Comparison of ENCODE assay signal across 36 cellular contexts in genomic region chr17:40468560-40468959, GRCh38. TPM values are rescaled to one million over a fixed set of nuclear protein-coding genes. Genes with fewer than 3 reads are reported as not detected.
"Had no signal": no experiment of that assay in that cellular context is flagged by ENCODE, and none has a peak within 500 bp of the region (broad histone marks: within the 10 kb centered on the region; RNA-seq: fewer than 3 reads in every experiment).

No MANE protein-coding gene starts in this region.

- H3K27me3 Mint-ChIP-seq: activated CD4-positive, alpha-beta memory T cell treated with anti-CD3 and anti-CD28 coated beads for 36 hours; activated T-helper 17 cell treated with anti-CD3 and anti-CD28 coated beads, Interleukin-2, amount 50 U/mL, for 72 hours had no signal

- H3K4me3 Mint-ChIP-seq: activated B cell treated with CpG ODN at 0.5 μM for 24 hours; activated CD4-positive, alpha-beta memory T cell treated with anti-CD3 and anti-CD28 coated beads for 36 hours; activated CD4-positive, alpha-beta T cell treated with anti-CD3 and anti-CD28 coated beads, Interleukin-2, amount 10 ng/mL, durations not matched to agents 24 days and 14 days; activated CD8-positive, alpha-beta T cell treated with anti-CD3 and anti-CD28 coated beads for 36 hours; activated naive CD4-positive, alpha-beta T cell treated with anti-CD3 and anti-CD28 coated beads for 36 hours; activated naive CD8-positive, alpha-beta T cell treated with anti-CD3 and anti-CD28 coated beads for 36 hours; activated T-cell treated with anti-CD3 and anti-CD28 coated beads, Interleukin-2, amount 50 U/mL, for 4 hours; activated T-cell treated with anti-CD3 and anti-CD28 coated beads, Interleukin-2, amount 50 U/mL, for 72 hours; activated T-helper 1 cell treated with anti-CD3 and anti-CD28 coated beads, Interleukin-12 subunit alpha, Interleukin-12 subunit beta, Interleukin-2, Interleukin-4 antibody, amounts not matched to agents 30 ng/mL and 10 ng/mL and 1 ng/mL, durations not matched to agents 14 hours and 24 hours and 36 hours; activated T-helper 17 cell treated with anti-CD3 and anti-CD28 coated beads, Interleukin-2, amount 50 U/mL, for 72 hours; T-helper 2 cell treated with Interferon-gamma antibody and Interleukin-4, amounts not matched to agents 5 μg/mL and 100 μg/mL, for 36 hours had no signal

- H3K36me3 Mint-ChIP-seq: activated CD4-positive, alpha-beta memory T cell treated with anti-CD3 and anti-CD28 coated beads for 36 hours; activated naive CD4-positive, alpha-beta T cell treated with anti-CD3 and anti-CD28 coated beads, Interleukin-2, amount 50 U/mL, for 72 hours; activated naive CD8-positive, alpha-beta T cell treated with anti-CD3 and anti-CD28 coated beads for 36 hours had no signal

- H3K4me1 ChIP-seq: adrenal gland, body of pancreas, breast epithelium had no signal

- H3K27ac Mint-ChIP-seq: activated B cell treated with CpG ODN at 0.5 μM for 24 hours; activated CD4-positive, alpha-beta memory T cell treated with anti-CD3 and anti-CD28 coated beads for 36 hours; activated CD4-positive, alpha-beta T cell treated with anti-CD3 and anti-CD28 coated beads, Interleukin-2, amount 10 ng/mL, durations not matched to agents 24 days and 14 days; activated CD8-positive, alpha-beta T cell treated with anti-CD3 and anti-CD28 coated beads for 36 hours; activated naive CD4-positive, alpha-beta T cell treated with anti-CD3 and anti-CD28 coated beads for 36 hours; activated naive CD4-positive, alpha-beta T cell treated with anti-CD3 and anti-CD28 coated beads, Interleukin-2, amount 50 U/mL, for 72 hours; activated naive CD8-positive, alpha-beta T cell treated with anti-CD3 and anti-CD28 coated beads for 36 hours; activated T-cell treated with anti-CD3 and anti-CD28 coated beads, Interleukin-2, amount 50 U/mL, for 72 hours; activated T-helper 1 cell treated with anti-CD3 and anti-CD28 coated beads, Interleukin-12 subunit alpha, Interleukin-12 subunit beta, Interleukin-2, Interleukin-4 antibody, amounts not matched to agents 30 ng/mL and 10 ng/mL and 1 ng/mL, durations not matched to agents 14 hours and 24 hours and 36 hours; activated T-helper 17 cell treated with anti-CD3 and anti-CD28 coated beads, Interleukin-2, amount 50 U/mL, for 72 hours; T-helper 2 cell treated with Interferon-gamma antibody and Interleukin-4, amounts not matched to agents 5 μg/mL and 100 μg/mL, for 36 hours had no signal

- H3K27ac ChIP-seq: adrenal gland, body of pancreas, brain microvascular endothelial cell, breast epithelium, VCaP had no signal

- H3K36me3 ChIP-seq: adrenal gland, brain microvascular endothelial cell, breast epithelium had no signal

- H3K4me1 Mint-ChIP-seq: activated B cell treated with CpG ODN at 0.5 μM for 24 hours; activated naive CD8-positive, alpha-beta T cell treated with anti-CD3 and anti-CD28 coated beads for 36 hours; activated T-helper 17 cell treated with anti-CD3 and anti-CD28 coated beads, Interleukin-2, amount 50 U/mL, for 72 hours had no signal

- ATAC-seq: activated CD8-positive, alpha-beta T cell treated with anti-CD3 and anti-CD28 coated beads for 36 hours; activated naive CD4-positive, alpha-beta T cell treated with anti-CD3 and anti-CD28 coated beads, Interleukin-2, amount 50 U/mL, for 72 hours; activated T-cell treated with anti-CD3 and anti-CD28 coated beads, Interleukin-2, amount 50 U/mL, for 4 hours; activated T-cell treated with anti-CD3 and anti-CD28 coated beads, Interleukin-2, amount 50 U/mL, for 72 hours; activated T-helper 17 cell treated with anti-CD3 and anti-CD28 coated beads, Interleukin-2, amount 50 U/mL, for 72 hours; body of pancreas had no signal

- H3K4me3 ChIP-seq: adrenal gland, body of pancreas, breast epithelium had no signal

- DNase-seq: activated B cell treated with CpG ODN at 0.5 μM for 24 hours; activated CD4-positive, alpha-beta memory T cell treated with anti-CD3 and anti-CD28 coated beads for 36 hours; activated CD4-positive, alpha-beta T cell treated with anti-CD3 and anti-CD28 coated beads for 4 hours; activated CD4-positive, alpha-beta T cell treated with anti-CD3 and anti-CD28 coated beads, Interleukin-2, amount 10 ng/mL, durations not matched to agents 24 days and 14 days; activated CD4-positive, alpha-beta T cell treated with anti-CD3 and anti-CD28 coated beads, Interleukin-2, amount 50 U/mL, for 1 hour; activated CD4-positive, alpha-beta T cell treated with anti-CD3 and anti-CD28 coated beads, Interleukin-2, amount 50 U/mL, for 4 hours; activated CD4-positive, CD25-positive, alpha-beta regulatory T cell treated with anti-CD3 and anti-CD28 coated beads, Interleukin-2, amount 50 U/mL, for 72 hours; activated CD8-positive, alpha-beta memory T cell treated with anti-CD3 and anti-CD28 coated beads, Interleukin-2, amount 50 U/mL, for 4 hours; activated CD8-positive, alpha-beta T cell treated with anti-CD3 and anti-CD28 coated beads for 36 hours; activated effector memory CD4-positive, alpha-beta T cell treated with anti-CD3 and anti-CD28 coated beads, Interleukin-2, amount 50 U/mL, for 16 hours; activated gamma-delta T cell treated with Interleukin-2 at 50 U/mL for 16 hours; activated naive CD4-positive, alpha-beta T cell; activated naive CD4-positive, alpha-beta T cell treated with anti-CD3 and anti-CD28 coated beads for 36 hours; activated naive CD4-positive, alpha-beta T cell treated with anti-CD3 and anti-CD28 coated beads, Interleukin-2, amount 50 U/mL, for 16 hours; activated naive CD8-positive, alpha-beta T cell treated with anti-CD3 and anti-CD28 coated beads for 36 hours; activated T-cell treated with anti-CD3 and anti-CD28 coated beads for 4 hours; activated T-cell treated with anti-CD3 and anti-CD28 coated beads, Interleukin-2, amount 50 U/mL, for 1 hour; activated T-cell treated with anti-CD3 and anti-CD28 coated beads, Interleukin-2, amount 50 U/mL, for 4 hours; activated T-cell treated with anti-CD3 and anti-CD28 coated beads, Interleukin-2, amount 50 U/mL, for 72 hours; adrenal gland; amniotic stem cell; aorta; body of pancreas; brain microvascular endothelial cell; central memory CD4-positive, alpha-beta T cell; T-helper 2 cell; T-helper 9 cell had no signal

- H3K27me3 ChIP-seq: adrenal gland, body of pancreas, brain microvascular endothelial cell, breast epithelium had no signal

- H3K9me3 ChIP-seq: adrenal gland, body of pancreas, breast epithelium had no signal

RNA-seq across cellular contexts. Expression of gene TNS4, which starts 32.9 kb away (rescaled TPM):
- total RNA-seq: astrocyte, body of pancreas, cardiac septum, cerebellum had no signal
